Comparison of ENCODE assay signal across 10 cellular contexts in the genomic region with DNA sequence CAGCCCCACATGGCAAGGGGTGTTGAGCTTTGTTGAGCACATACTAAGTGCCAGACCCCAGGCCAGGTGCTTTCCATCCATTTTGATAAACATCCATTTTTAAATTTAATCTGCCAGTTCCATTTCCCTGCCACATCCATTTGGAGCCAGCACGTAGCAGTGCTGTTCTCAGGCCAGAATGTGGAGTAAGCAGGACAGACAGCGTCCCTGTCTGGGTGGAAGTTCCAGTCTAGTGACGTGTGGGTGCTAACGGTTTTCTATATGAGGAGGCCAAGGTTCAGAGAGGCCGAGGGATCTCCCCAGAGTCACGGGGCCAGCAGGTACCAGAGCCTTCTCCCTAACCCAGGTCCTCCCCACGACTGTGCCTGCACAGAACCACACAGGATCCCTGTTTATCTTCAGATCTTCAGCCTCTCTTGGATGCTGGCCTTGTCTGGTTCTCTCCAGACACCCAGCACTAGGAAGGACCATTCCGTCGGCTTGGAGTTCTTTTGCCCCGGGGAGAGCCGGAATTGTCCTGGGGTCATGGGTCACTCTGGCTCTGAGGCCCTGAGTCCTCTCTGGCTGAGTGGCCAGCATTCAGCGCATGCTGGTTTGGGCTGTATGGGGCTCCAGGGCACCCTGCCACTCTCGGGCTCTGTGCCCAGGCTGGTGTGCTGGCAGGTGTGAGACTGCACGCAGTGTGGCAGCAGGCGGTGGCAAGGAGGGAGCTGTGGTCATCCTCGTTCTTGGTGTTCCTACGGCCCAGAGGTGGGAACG.
DNase-seq lines count a peak whose midpoint lies in the region; ATAC-seq and TF ChIP-seq lines count a peak whose summit lies in the region.
"Had no signal": no experiment of that assay in that cellular context is flagged by ENCODE, and none has a peak within 500 bp of the region (broad histone marks: within the 10 kb centered on the region; RNA-seq: fewer than 3 reads in every experiment).

No MANE protein-coding gene starts in this region.

- H3K27me3 ChIP-seq in BE2C: no peaks in the 10 kb centered on the region
- no peaks in the 10 kb centered on the region for H3K27me3 ChIP-seq in prostate gland (replicated peaks; ENCODE audit: insufficient read depth)

- H3K36me3 ChIP-seq in BE2C (peaks cover 91% of the 10 kb centered on the region), prostate gland (peaks cover 0 to 3% of the 10 kb centered on the region in 2 donors)

- TF ChIP-seq CTCF in BE2C (IDR thresholded peaks at IDR 0.05; ENCODE audit: low read depth, low read length) (no peak), prostate gland (IDR thresholded peaks at IDR 0.05) (no peak)

- intact Hi-C loops in prostate gland (cut with DNase I): no loop called here

- H3K4me1 ChIP-seq in BE2C (peaks cover 64% of the 10 kb centered on the region), prostate gland (replicated peaks) (peaks cover 71% of the 10 kb centered on the region)

- H3K27ac ChIP-seq in adipose tissue (ENCODE audit: low read depth, low read length) (peak overlapping the region; percentile 21), prostate gland (peak overlapping the region; percentile 96 to 99)

- H3K9me3 ChIP-seq in BE2C (no peaks in the 10 kb centered on the region), prostate gland (no peaks in the 10 kb centered on the region)

- H3K4me3 ChIP-seq in BE2C (ENCODE audit: low read depth, low read length) (peak overlapping the region; percentile 90), prostate gland (no peak overlapping the region)

- ATAC-seq in GM18520 (IDR thresholded peaks at IDR 0.05; ENCODE audit: unreplicated experiment) (no peak), HG03045 (IDR thresholded peaks at IDR 0.05; ENCODE audit: unreplicated experiment) (no peak)

- 40 to 60% (median 51%) methylated on average over 18 of the region's 18 CpGs for WGBS in adipose tissue, 3 donors
- 51% methylated on average over 18 of the region's 18 CpGs for WGBS in prostate gland

- TF ChIP-seq POLR2A in prostate gland (IDR thresholded peaks at IDR 0.05): no peak

- peak; percentile 65 for DNase-seq in BE2C
- DNase-seq in globus pallidus (ENCODE audit: low spot score): peak; percentile 38
- DNase-seq in prostate gland (ENCODE audit: low spot score): no peak
- DNase-seq in occipital lobe (lab: John Stamatoyannopoulos, UW): no peak
- no peak for DNase-seq in AG08395 (ENCODE audit: low spot score)
- DNase-seq: activated CD4-positive, alpha-beta T cell treated with anti-CD3 and anti-CD28 coated beads, Interleukin-2, amount 50 U/mL, for 4 hours; kidney glomerular epithelial cell had no signal

Comparison
In these comparisons a context has a peak if more than half of its experiments do, and no peak if none do; other contexts are left out.
1. DNase-seq: peak in BE2C (single experiment) and globus pallidus (single experiment); none in prostate gland (single experiment), occipital lobe (single experiment) and AG08395 (single experiment).